Comparison of ENCODE assay signal across 20 cellular contexts in genomic region chr3:172626241-172626640, GRCh38.
DNase-seq lines count a peak whose midpoint lies in the region; ATAC-seq and TF ChIP-seq lines count a peak whose summit lies in the region.
"Had no signal": no experiment of that assay in that cellular context is flagged by ENCODE, and none has a peak within 500 bp of the region (broad histone marks: within the 10 kb centered on the region; RNA-seq: fewer than 3 reads in every experiment).

No MANE protein-coding gene starts in this region.

- no peaks in the 10 kb centered on the region for H3K27me3 Mint-ChIP-seq in HFFc6 (ENCODE audit: insufficient read depth)
- H3K27me3 Mint-ChIP-seq: activated naive CD4-positive, alpha-beta T cell treated with anti-CD3 and anti-CD28 coated beads, Interleukin-2, amount 50 U/mL, for 24 hours had no signal

- no peak for TF ChIP-seq POLR2A in adrenal gland (IDR thresholded peaks at IDR 0.05)

- no peaks in the 10 kb centered on the region for H3K9me3 ChIP-seq in adrenal gland (replicated peaks in 1 of 3)
- H3K9me3 ChIP-seq: colonic mucosa, Peyer's patch, sigmoid colon, tibial nerve had no signal

- peaks cover 10% of the 10 kb centered on the region for H3K36me3 Mint-ChIP-seq in HFFc6 (ENCODE audit: low read depth)
- H3K36me3 Mint-ChIP-seq: activated naive CD4-positive, alpha-beta T cell treated with anti-CD3 and anti-CD28 coated beads, Interleukin-2, amount 50 U/mL, for 24 hours had no signal

- intact Hi-C loops in adrenal gland (cut with DNase I) = no loop called here

- H3K4me1 Mint-ChIP-seq in HFFc6 (ENCODE audit: low read depth) = peaks cover 58% of the 10 kb centered on the region
- H3K4me1 Mint-ChIP-seq: neural crest cell had no signal

- H3K4me3 Mint-ChIP-seq in HFFc6 = no peak overlapping the region
- H3K4me3 Mint-ChIP-seq: activated naive CD4-positive, alpha-beta T cell treated with anti-CD3 and anti-CD28 coated beads, Interleukin-2, amount 50 U/mL, for 24 hours; neural crest cell; T-helper 17 cell had no signal

- no peaks in the 10 kb centered on the region for H3K36me3 ChIP-seq in adrenal gland (replicated peaks in 1 of 2)
- H3K36me3 ChIP-seq: colonic mucosa, Peyer's patch, sigmoid colon, tibial nerve had no signal

- peak; percentile 56 for ATAC-seq in SK-N-SH treated with all-trans-retinoic acid at 6 μM for 48 hours
- ATAC-seq: T-helper 17 cell had no signal

- H3K4me1 ChIP-seq in adrenal gland (replicated peaks in 1 of 2) = peaks cover 0 to 15% of the 10 kb centered on the region in 2 donors
- H3K4me1 ChIP-seq: colonic mucosa, Peyer's patch had no signal

- H3K9me3 Mint-ChIP-seq in HFFc6 = no peaks in the 10 kb centered on the region
- H3K9me3 Mint-ChIP-seq: activated naive CD4-positive, alpha-beta T cell treated with anti-CD3 and anti-CD28 coated beads, Interleukin-2, amount 50 U/mL, for 24 hours; neural crest cell had no signal

- WGBS in adrenal gland, 4 donors = 94 to 100% (median 95%) methylated on average over 1 of the region's 1 CpG

- H3K4me3 ChIP-seq in adrenal gland = no peak overlapping the region
- H3K4me3 ChIP-seq: colonic mucosa, Peyer's patch, sigmoid colon, tibial nerve had no signal

- H3K27me3 ChIP-seq in adrenal gland = no peaks in the 10 kb centered on the region
- H3K27me3 ChIP-seq: colonic mucosa, Peyer's patch, sigmoid colon, tibial nerve had no signal

- TF ChIP-seq CTCF in HFFc6 (IDR thresholded peaks at IDR 0.05) (no peak), adrenal gland (IDR thresholded peaks at IDR 0.05) (no peak)

- peak overlapping the region; percentile 64 for H3K27ac Mint-ChIP-seq in HFFc6
- H3K27ac Mint-ChIP-seq: activated naive CD4-positive, alpha-beta T cell treated with anti-CD3 and anti-CD28 coated beads, Interleukin-2, amount 50 U/mL, for 24 hours; T-helper 17 cell had no signal

- H3K27ac ChIP-seq in adrenal gland = no peak overlapping the region
- H3K27ac ChIP-seq: colonic mucosa had no signal

- DNase-seq in HFFc6 (peak; percentile 62), fibroblast of peridontal ligament (ENCODE audit: extremely low read depth) (peak; percentile 89), NCI-H446 (lab: John Stamatoyannopoulos, UW) (no peak), adrenal gland (no peak)
- no peak for DNase-seq in activated CD4-positive, alpha-beta T cell treated with anti-CD3 and anti-CD28 coated beads, Interleukin-2, amount 50 U/mL, for 1 hour
- DNase-seq in stimulated activated CD4-positive, alpha-beta T cell treated with anti-CD3 and anti-CD28 coated beads, Interleukin-4, amount 100 ng/mL, for 1 hour = no peak
- DNase-seq: colonic mucosa; COR-L47; H7; Kasumi-1; NCI-H187; NCI-H526 treated with DMSO at 0.1 percent for 48 hours; Peyer's patch; sigmoid colon; stimulated activated CD4-positive, alpha-beta T cell treated with anti-CD3 and anti-CD28 coated beads, Interleukin-4, amount 100 ng/mL, for 24 hours; T-helper 17 cell had no signal

TF ChIP-seq in SK-N-SH treated with all-trans-retinoic acid at 6 μM for 48 hours, 23 proteins besides CTCF, POLR2A, EP300 and RAD21:
- TF ChIP-seq ZNF8 (CRISPR knock-in tag; IDR thresholded peaks at IDR 0.05) (no peak), CSDC2 (CRISPR knock-in tag; IDR thresholded peaks at IDR 0.05) (peak; percentile 49; the same call in 1 of the 2 replicates), ZFP3 (CRISPR knock-in tag; IDR thresholded peaks at IDR 0.05) (0 out of 2 replicates have a peak, but pooled peaks have one; percentile 19)

Comparison
In these comparisons a context has a peak if more than half of its experiments do, and no peak if none do; other contexts are left out.
1. DNase-seq: peak in HFFc6 (single experiment) and fibroblast of peridontal ligament (single experiment); none in activated CD4-positive, alpha-beta T cell treated with anti-CD3 and anti-CD28 coated beads, Interleukin-2, amount 50 U/mL, for 1 hour (single experiment), stimulated activated CD4-positive, alpha-beta T cell treated with anti-CD3 and anti-CD28 coated beads, Interleukin-4, amount 100 ng/mL, for 1 hour (single experiment), NCI-H446 (0 of 2) and adrenal gland (0 of 7).